Comparison of ENCODE assay signal across 1 cellular context in the genomic region with DNA sequence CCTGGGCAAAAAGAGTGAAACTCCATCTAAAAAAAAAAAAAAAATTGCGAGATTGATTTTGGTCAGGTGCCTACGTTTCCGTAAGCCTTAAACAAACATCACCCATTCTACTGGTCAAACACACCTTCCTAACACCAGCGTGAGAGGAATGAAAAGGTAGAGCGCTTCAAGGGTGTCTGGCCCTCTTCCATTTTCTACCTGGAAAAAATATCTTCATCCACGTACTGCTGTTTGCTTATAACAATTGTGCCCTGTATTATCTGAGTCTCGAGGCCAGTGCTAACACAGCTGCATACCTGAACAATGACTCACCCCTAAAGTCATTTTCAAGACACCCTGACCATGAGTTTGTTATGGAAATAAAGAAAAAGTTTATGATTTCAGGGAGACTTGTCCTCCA.
TF ChIP-seq lines count a peak whose summit lies in the region.

No MANE protein-coding gene starts in this region.

TF ChIP-seq in GM23338, 12 proteins besides CTCF, POLR2A, EP300 and RAD21 (continued from another document):
- TF ChIP-seq, protein P1, sequence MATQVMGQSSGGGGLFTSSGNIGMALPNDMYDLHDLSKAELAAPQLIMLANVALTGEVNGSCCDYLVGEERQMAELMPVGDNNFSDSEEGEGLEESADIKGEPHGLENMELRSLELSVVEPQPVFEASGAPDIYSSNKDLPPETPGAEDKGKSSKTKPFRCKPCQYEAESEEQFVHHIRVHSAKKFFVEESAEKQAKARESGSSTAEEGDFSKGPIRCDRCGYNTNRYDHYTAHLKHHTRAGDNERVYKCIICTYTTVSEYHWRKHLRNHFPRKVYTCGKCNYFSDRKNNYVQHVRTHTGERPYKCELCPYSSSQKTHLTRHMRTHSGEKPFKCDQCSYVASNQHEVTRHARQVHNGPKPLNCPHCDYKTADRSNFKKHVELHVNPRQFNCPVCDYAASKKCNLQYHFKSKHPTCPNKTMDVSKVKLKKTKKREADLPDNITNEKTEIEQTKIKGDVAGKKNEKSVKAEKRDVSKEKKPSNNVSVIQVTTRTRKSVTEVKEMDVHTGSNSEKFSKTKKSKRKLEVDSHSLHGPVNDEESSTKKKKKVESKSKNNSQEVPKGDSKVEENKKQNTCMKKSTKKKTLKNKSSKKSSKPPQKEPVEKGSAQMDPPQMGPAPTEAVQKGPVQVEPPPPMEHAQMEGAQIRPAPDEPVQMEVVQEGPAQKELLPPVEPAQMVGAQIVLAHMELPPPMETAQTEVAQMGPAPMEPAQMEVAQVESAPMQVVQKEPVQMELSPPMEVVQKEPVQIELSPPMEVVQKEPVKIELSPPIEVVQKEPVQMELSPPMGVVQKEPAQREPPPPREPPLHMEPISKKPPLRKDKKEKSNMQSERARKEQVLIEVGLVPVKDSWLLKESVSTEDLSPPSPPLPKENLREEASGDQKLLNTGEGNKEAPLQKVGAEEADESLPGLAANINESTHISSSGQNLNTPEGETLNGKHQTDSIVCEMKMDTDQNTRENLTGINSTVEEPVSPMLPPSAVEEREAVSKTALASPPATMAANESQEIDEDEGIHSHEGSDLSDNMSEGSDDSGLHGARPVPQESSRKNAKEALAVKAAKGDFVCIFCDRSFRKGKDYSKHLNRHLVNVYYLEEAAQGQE (IDR thresholded peaks at IDR 0.05; ENCODE audit: unreplicated experiment) = no peak
